8 cellular contexts compared by ENCODE assay signal in the genomic region with DNA sequence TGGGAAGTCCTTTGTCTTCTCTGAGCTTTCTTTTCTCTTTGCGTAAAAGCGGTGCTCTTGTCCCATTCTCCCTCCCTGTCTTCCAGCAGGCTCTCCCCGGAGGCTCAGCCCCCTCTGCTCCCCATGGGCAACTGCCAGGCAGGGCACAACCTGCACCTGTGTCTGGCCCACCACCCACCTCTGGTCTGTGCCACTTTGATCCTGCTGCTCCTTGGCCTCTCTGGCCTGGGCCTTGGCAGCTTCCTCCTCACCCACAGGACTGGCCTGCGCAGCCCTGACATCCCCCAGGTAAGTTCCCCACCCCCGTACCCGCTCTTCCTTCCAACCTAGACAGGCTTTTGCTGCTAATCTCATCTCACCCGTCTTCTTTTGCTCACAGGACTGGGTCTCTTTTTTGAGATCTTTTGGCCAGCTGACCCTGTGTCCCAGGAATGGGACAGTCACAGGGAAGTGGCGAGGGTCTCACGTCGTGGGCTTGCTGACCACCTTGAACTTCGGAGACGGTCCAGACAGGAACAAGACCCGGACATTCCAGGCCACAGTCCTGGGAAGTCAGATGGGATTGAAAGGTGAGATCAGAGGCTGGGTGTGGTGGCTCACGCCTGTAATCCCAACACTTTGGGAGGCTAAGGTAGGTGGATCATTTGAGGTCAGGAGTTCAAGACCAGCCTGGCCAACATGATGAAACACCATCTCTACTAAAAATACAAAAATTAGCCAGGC. TPM values are rescaled to one million over a fixed set of nuclear protein-coding genes. Genes with fewer than 3 reads are reported as not detected.
DNase-seq lines count a peak whose midpoint lies in the region; ATAC-seq and TF ChIP-seq lines count a peak whose summit lies in the region.

No MANE protein-coding gene starts in this region.

- CTCF ChIA-PET in activated naive CD4-positive, alpha-beta T cell treated with anti-CD3 and anti-CD28 coated beads for 36 hours (lab: Charles Lee), result interaction anchor here (1.0 to 2.4 kb wide), 2 partner anchors 10 to 156 kb away, joined by 3 to 20 read pairs; a partner anchor contains a TSS

- TF ChIP-seq CTCF in body of pancreas (IDR thresholded peaks at IDR 0.05) (no peak), mesothelial cell of epicardium (IDR thresholded peaks at IDR 0.05; ENCODE audit: unreplicated experiment) (no peak), type B pancreatic cell (conservative IDR thresholded peaks at IDR 0.05) (no peak)

- ATAC-seq in body of pancreas (no peak), GM19035 (IDR thresholded peaks at IDR 0.05; ENCODE audit: unreplicated experiment) (no peak)

- H3K9me3 ChIP-seq in body of pancreas, result no peaks in the 10 kb centered on the region

- peak overlapping the region; percentile 87 for H3K4me3 Mint-ChIP-seq in activated naive CD4-positive, alpha-beta T cell treated with anti-CD3 and anti-CD28 coated beads for 36 hours
- H3K4me3 Mint-ChIP-seq in mesothelial cell of epicardium, result peak overlapping the region; percentile 84
- H3K4me3 Mint-ChIP-seq in type B pancreatic cell, result peak overlapping the region; percentile 94

- 75 to 79% methylated on average over 14 of the region's 14 CpGs for WGBS in body of pancreas, 2 donors

- H3K27ac Mint-ChIP-seq in activated naive CD4-positive, alpha-beta T cell treated with anti-CD3 and anti-CD28 coated beads for 36 hours, result peak overlapping the region; percentile 76
- H3K27ac Mint-ChIP-seq in mesothelial cell of epicardium, result peak overlapping the region; percentile 97
- H3K27ac Mint-ChIP-seq in type B pancreatic cell, result peak overlapping the region; percentile 95

- intact Hi-C loops in activated naive CD4-positive, alpha-beta T cell treated with anti-CD3 and anti-CD28 coated beads for 36 hours (cut with micrococcal nuclease), result loop anchor here (10.0 kb wide), 2 partner anchors 948 to 1008 kb away; a partner anchor contains a TSS
- intact Hi-C loops in body of pancreas (cut with DNase I), result no loop called here

- DNase-seq in activated naive CD4-positive, alpha-beta T cell treated with anti-CD3 and anti-CD28 coated beads for 36 hours, result no peak
- no peak for DNase-seq in activated naive CD4-positive, alpha-beta T cell (lab: John Stamatoyannopoulos, UW)
- no peak for DNase-seq in body of pancreas
- DNase-seq in mesothelial cell of epicardium (ENCODE audit: low spot score in 2 of 2, unreplicated experiment in 2 of 2), result no peak
- no peak for DNase-seq in type B pancreatic cell (ENCODE audit: extremely low spot score, unreplicated experiment)
- DNase-seq in NCI-H2171 treated with DMSO at 0.1 percent for 48 hours (lab: John Stamatoyannopoulos, UW), result no peak
- DNase-seq in NCI-H1436 (lab: John Stamatoyannopoulos, UW), result no peak

- peak overlapping the region in 3 of 4 donors; percentile 72 to 92 (median 87) for H3K27ac ChIP-seq in body of pancreas

- H3K27me3 ChIP-seq in body of pancreas, result no peaks in the 10 kb centered on the region

- peaks cover 20% of the 10 kb centered on the region for H3K4me1 Mint-ChIP-seq in activated naive CD4-positive, alpha-beta T cell treated with anti-CD3 and anti-CD28 coated beads for 36 hours (ENCODE audit: low read depth)
- H3K4me1 Mint-ChIP-seq in mesothelial cell of epicardium, result peaks cover 12% of the 10 kb centered on the region
- peaks cover 11% of the 10 kb centered on the region for H3K4me1 Mint-ChIP-seq in type B pancreatic cell (ENCODE audit: unreplicated experiment)

- no peaks in the 10 kb centered on the region for H3K9me3 Mint-ChIP-seq in activated naive CD4-positive, alpha-beta T cell treated with anti-CD3 and anti-CD28 coated beads for 36 hours
- H3K9me3 Mint-ChIP-seq in mesothelial cell of epicardium (no peaks in the 10 kb centered on the region), type B pancreatic cell (no peaks in the 10 kb centered on the region)

- no peaks in the 10 kb centered on the region for H3K27me3 Mint-ChIP-seq in activated naive CD4-positive, alpha-beta T cell treated with anti-CD3 and anti-CD28 coated beads for 36 hours (ENCODE audit: low read depth)
- H3K27me3 Mint-ChIP-seq in mesothelial cell of epicardium (ENCODE audit: low read depth) (no peaks in the 10 kb centered on the region), type B pancreatic cell (no peaks in the 10 kb centered on the region)

- H3K36me3 ChIP-seq in body of pancreas (replicated peaks in 1 of 2; ENCODE audit: insufficient read depth in 1 of 2, low read depth in 2 of 2), result no peaks in the 10 kb centered on the region

- H3K36me3 Mint-ChIP-seq in activated naive CD4-positive, alpha-beta T cell treated with anti-CD3 and anti-CD28 coated beads for 36 hours (ENCODE audit: low read depth), result peaks cover 3% of the 10 kb centered on the region
- H3K36me3 Mint-ChIP-seq in mesothelial cell of epicardium (peaks cover 10% of the 10 kb centered on the region), type B pancreatic cell (no peaks in the 10 kb centered on the region)

- H3K4me3 ChIP-seq in body of pancreas, result no peak overlapping the region

- H3K4me1 ChIP-seq in body of pancreas, result peaks cover 16% of the 10 kb centered on the region

- TF ChIP-seq POLR2A in body of pancreas (IDR thresholded peaks at IDR 0.05), result no peak

RNA-seq across cellular contexts. Expression of a gene that starts 1.3 kb away (rescaled TPM):
- total RNA-seq in activated naive CD4-positive, alpha-beta T cell treated with anti-CD3 and anti-CD28 coated beads for 36 hours, result 10 to 100 TPM; 31.9 to 35.5 TPM
- total RNA-seq in body of pancreas, result 10 to 100 TPM; 67.5 to 71.9 TPM
- total RNA-seq in mesothelial cell of epicardium, result 85.9 to 93.0 TPM (median 87.5 TPM) in 3 replicates
- total RNA-seq in type B pancreatic cell (ENCODE audit: low replicate concordance), result 72.4 and 73.5 TPM in 2 replicates

RNA-seq across cellular contexts. Expression of a gene that starts 10.5 kb away (rescaled TPM):
- total RNA-seq in activated naive CD4-positive, alpha-beta T cell treated with anti-CD3 and anti-CD28 coated beads for 36 hours, result 10 to 100 TPM; 20.9 to 21.6 TPM
- total RNA-seq in body of pancreas (10 to 100 TPM; 31.1 to 58.3 TPM), mesothelial cell of epicardium (47.3 to 51.3 TPM (median 48.3 TPM) in 3 replicates), type B pancreatic cell (ENCODE audit: low replicate concordance) (42.6 and 52.4 TPM in 2 replicates)

RNA-seq across cellular contexts. Expression of a gene that starts 32.2 kb away (rescaled TPM):
- total RNA-seq in activated naive CD4-positive, alpha-beta T cell treated with anti-CD3 and anti-CD28 coated beads for 36 hours, result 10 to 100 TPM; 40.8 to 43.9 TPM
- total RNA-seq in body of pancreas (10 to 100 TPM; 11.2 to 17.1 TPM), mesothelial cell of epicardium (8.6 to 10.9 TPM (median 9.7 TPM) in 3 replicates), type B pancreatic cell (ENCODE audit: low replicate concordance) (13.7 and 20.9 TPM in 2 replicates)

RNA-seq across cellular contexts. Expression of a gene that starts 32.9 kb away (rescaled TPM):
- total RNA-seq in activated naive CD4-positive, alpha-beta T cell treated with anti-CD3 and anti-CD28 coated beads for 36 hours, result 10 to 100 TPM; 62.0 to 65.4 TPM
- total RNA-seq in body of pancreas (10 to 100 TPM; 28.3 to 54.5 TPM), mesothelial cell of epicardium (60.2 to 62.9 TPM (median 62.0 TPM) in 3 replicates), type B pancreatic cell (ENCODE audit: low replicate concordance) (52.8 and 78.7 TPM in 2 replicates)

RNA-seq across cellular contexts. Expression of a gene that starts 37.2 kb away (rescaled TPM):
- 10 to 100 TPM; 25.8 to 29.4 TPM for total RNA-seq in activated naive CD4-positive, alpha-beta T cell treated with anti-CD3 and anti-CD28 coated beads for 36 hours
- total RNA-seq in body of pancreas (10 to 100 TPM; 14.3 to 49.1 TPM), mesothelial cell of epicardium (26.4 to 30.6 TPM (median 30.5 TPM) in 3 replicates), type B pancreatic cell (ENCODE audit: low replicate concordance) (17.9 and 20.6 TPM in 2 replicates)
